In the genomic region with DNA sequence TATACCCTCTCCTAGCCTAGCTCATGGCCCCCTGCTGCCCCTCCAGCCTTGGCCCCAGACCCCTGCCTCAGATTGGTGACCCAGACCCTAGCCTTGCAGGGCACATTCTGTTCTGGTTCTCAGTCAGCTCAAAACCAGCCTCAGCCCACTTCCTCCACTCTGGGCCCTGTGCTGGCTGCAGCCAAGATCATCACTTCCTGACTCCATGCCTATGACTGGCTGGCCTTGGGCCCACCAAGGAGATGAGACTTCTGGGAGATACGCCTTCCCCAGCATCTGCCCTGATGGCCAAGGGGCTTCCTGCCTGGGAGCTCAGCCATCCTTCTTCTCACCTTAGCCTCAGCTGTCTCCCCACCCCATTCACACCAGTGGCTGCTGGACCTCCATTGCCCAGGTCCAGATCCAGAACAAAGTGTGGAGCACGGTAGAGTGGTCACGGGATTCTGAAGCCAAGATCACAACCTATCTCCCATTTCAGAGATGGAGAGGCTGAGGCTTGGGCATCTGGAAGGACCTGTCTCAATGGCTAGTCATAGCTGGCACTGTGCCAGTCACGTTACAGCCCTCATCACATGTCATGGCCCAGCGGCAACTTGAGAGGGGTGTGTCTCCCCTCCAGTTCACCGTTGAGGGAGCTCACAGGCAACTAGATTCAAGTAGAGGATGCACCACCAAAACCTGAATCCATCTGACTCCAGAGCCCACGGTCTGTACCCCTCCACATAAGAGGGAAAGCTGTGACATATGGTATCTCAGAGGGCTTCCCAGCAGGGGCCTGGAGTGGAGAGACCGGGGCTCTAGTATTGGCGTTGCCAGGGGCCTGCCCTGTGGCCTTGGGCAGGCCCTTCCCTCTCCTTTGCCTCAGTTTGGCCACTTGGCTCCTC, we compare ENCODE assay signal across 8 cellular contexts. TPM values are rescaled to one million over a fixed set of nuclear protein-coding genes. Genes with fewer than 3 reads are reported as not detected.
DNase-seq lines count a peak whose midpoint lies in the region; ATAC-seq and TF ChIP-seq lines count a peak whose summit lies in the region.

No MANE protein-coding gene starts in this region.

- H3K27ac ChIP-seq in SJCRH30 (peak overlapping the region; percentile 26), esophagus muscularis mucosa (replicated peaks in 1 of 4) (peak overlapping the region; percentile 45 to 60 (median 49))

- H3K4me3 ChIP-seq in SJCRH30 (no peak overlapping the region), esophagus muscularis mucosa (peak overlapping the region in 1 of 4 donors; percentile 0), skeletal muscle satellite cell (ENCODE audit: low read length) (no peak overlapping the region)

- intact Hi-C loops in esophagus muscularis mucosa (cut with DNase I), result no loop called here

- H3K27me3 ChIP-seq in SJCRH30, result no peaks in the 10 kb centered on the region
- no peaks in the 10 kb centered on the region for H3K27me3 ChIP-seq in esophagus muscularis mucosa
- H3K27me3 ChIP-seq in skeletal muscle satellite cell (ENCODE audit: control insufficient read depth, insufficient read depth, low read length), result no peaks in the 10 kb centered on the region

- peaks cover 19% of the 10 kb centered on the region for H3K4me1 ChIP-seq in SJCRH30
- H3K4me1 ChIP-seq in esophagus muscularis mucosa, result peaks cover 17 to 33% (median 28%) of the 10 kb centered on the region in 4 donors
- peaks cover 16% of the 10 kb centered on the region for H3K4me1 ChIP-seq in skeletal muscle satellite cell (ENCODE audit: control insufficient read depth, insufficient read depth, low read length)

- WGBS in esophagus muscularis mucosa, result 71% methylated on average over 8 of the region's 9 CpGs

- no peak for TF ChIP-seq POLR2A in esophagus muscularis mucosa (IDR thresholded peaks at IDR 0.05; ENCODE audit: low read depth)

- H3K36me3 ChIP-seq in SJCRH30 (no peaks in the 10 kb centered on the region), esophagus muscularis mucosa (no peaks in the 10 kb centered on the region), skeletal muscle satellite cell (ENCODE audit: insufficient read depth, low read length) (no peaks in the 10 kb centered on the region)

- H3K4me2 ChIP-seq in skeletal muscle satellite cell (ENCODE audit: low read length), result peak overlapping the region; percentile 72

- DNase-seq in A172 (ENCODE audit: low spot score), result peak; percentile 47
- DNase-seq in SJCRH30, result peak; percentile 52 to 69
- no peak for DNase-seq in esophagus muscularis mucosa (ENCODE audit: extremely low spot score)
- no peak for DNase-seq in hippocampal formation (lab: John Stamatoyannopoulos, UW)

- TF ChIP-seq EP300 in esophagus muscularis mucosa (IDR thresholded peaks at IDR 0.05), result no peak

- TF ChIP-seq CTCF in esophagus muscularis mucosa (IDR thresholded peaks at IDR 0.05), result no peak

- no peak overlapping the region for H3K9ac ChIP-seq in skeletal muscle satellite cell (ENCODE audit: low read depth, low read length)

- ATAC-seq in GM21576 (IDR thresholded peaks at IDR 0.05; ENCODE audit: unreplicated experiment) (peak; percentile 41), HG03521 (IDR thresholded peaks at IDR 0.05; ENCODE audit: unreplicated experiment) (no peak), GM19455 (IDR thresholded peaks at IDR 0.05; ENCODE audit: unreplicated experiment) (no peak)

- no peaks in the 10 kb centered on the region for H3K9me3 ChIP-seq in SJCRH30 (replicated peaks)
- H3K9me3 ChIP-seq in esophagus muscularis mucosa, result no peaks in the 10 kb centered on the region
- no peaks in the 10 kb centered on the region for H3K9me3 ChIP-seq in skeletal muscle satellite cell (replicated peaks; ENCODE audit: low read length)

RNA-seq across cellular contexts. Expression of a gene that starts 43.0 kb away (rescaled TPM):
- 0.07 TPM in 1 of 2 replicates, not detected in the other for total RNA-seq in A172 (2014; rRNA removed; shearing (Covaris generic))
- not detected in 2 replicates for total RNA-seq in SJCRH30 (2014; rRNA removed; shearing (Covaris generic))
- under 1 TPM in 3 of 4 donors, not detected in 1; 0.17 to 0.42 (median 0.29) TPM for total RNA-seq in esophagus muscularis mucosa
- total RNA-seq in skeletal muscle satellite cell (2012; rRNA removed), result 1.5 and 3.5 TPM in 2 replicates

RNA-seq across cellular contexts. Expression of a gene that starts 49.7 kb away (rescaled TPM):
- 33.7 and 49.4 TPM in 2 replicates for total RNA-seq in A172 (2014; rRNA removed; shearing (Covaris generic))
- 4.0 and 5.8 TPM in 2 replicates for total RNA-seq in SJCRH30 (2014; rRNA removed; shearing (Covaris generic))
- total RNA-seq in esophagus muscularis mucosa, result 1 to 10 TPM; 5.1 to 9.3 (median 8.4) TPM
- total RNA-seq in skeletal muscle satellite cell (2012; rRNA removed), result 1.0 and 2.8 TPM in 2 replicates

Comparison
In these comparisons a context has a peak if more than half of its experiments do, and no peak if none do; other contexts are left out.
1. DNase-seq: peak in A172 (single experiment) and SJCRH30 (2 of 2); none in esophagus muscularis mucosa (single experiment) and hippocampal formation (0 of 2).